In genomic region chr7:51029131-51029530, GRCh38 we compare ENCODE assay signal across 17 cellular contexts.
"Had no signal": no experiment of that assay in that cellular context is flagged by ENCODE, and none has a peak within 500 bp of the region (broad histone marks: within the 10 kb centered on the region; RNA-seq: fewer than 3 reads in every experiment).

No MANE protein-coding gene starts in this region.

- DNase-seq: activated CD4-positive, alpha-beta T cell treated with anti-CD3 and anti-CD28 coated beads, Interleukin-2, amount 50 U/mL, for 4 hours; activated CD4-positive, CD25-positive, alpha-beta regulatory T cell treated with anti-CD3 and anti-CD28 coated beads, Interleukin-2, amount 50 U/mL, for 72 hours; activated T-cell treated with anti-CD3 and anti-CD28 coated beads for 4 hours; dorsolateral prefrontal cortex; hypothalamus; midbrain; right cardiac atrium; stimulated activated CD4-positive, alpha-beta T cell treated with anti-CD3 and anti-CD28 coated beads, Interleukin-2, amount 100 ng/mL, for 48 hours; T-helper 17 cell; transverse colon had no signal

- ATAC-seq: right cardiac atrium, T-helper 17 cell had no signal

- H3K27me3 ChIP-seq: cardiac muscle cell, dorsolateral prefrontal cortex, suprapubic skin, transverse colon, vagina had no signal

- H3K27ac ChIP-seq: cardiac muscle cell, foreskin keratinocyte, prostate gland, skin epidermis, suprapubic skin, transverse colon, vagina, VCaP had no signal

- H3K9me3 ChIP-seq: prostate gland, suprapubic skin, transverse colon, vagina had no signal

- H3K36me3 ChIP-seq: cardiac muscle cell, prostate gland, suprapubic skin, transverse colon, vagina had no signal

- H3K4me1 ChIP-seq: foreskin keratinocyte, suprapubic skin, vagina had no signal

- H3K4me3 ChIP-seq: cardiac muscle cell, dorsolateral prefrontal cortex, prostate gland, skin epidermis, suprapubic skin, transverse colon, vagina had no signal
